ENCODE assay signal across 8 cellular contexts in the genomic region with DNA sequence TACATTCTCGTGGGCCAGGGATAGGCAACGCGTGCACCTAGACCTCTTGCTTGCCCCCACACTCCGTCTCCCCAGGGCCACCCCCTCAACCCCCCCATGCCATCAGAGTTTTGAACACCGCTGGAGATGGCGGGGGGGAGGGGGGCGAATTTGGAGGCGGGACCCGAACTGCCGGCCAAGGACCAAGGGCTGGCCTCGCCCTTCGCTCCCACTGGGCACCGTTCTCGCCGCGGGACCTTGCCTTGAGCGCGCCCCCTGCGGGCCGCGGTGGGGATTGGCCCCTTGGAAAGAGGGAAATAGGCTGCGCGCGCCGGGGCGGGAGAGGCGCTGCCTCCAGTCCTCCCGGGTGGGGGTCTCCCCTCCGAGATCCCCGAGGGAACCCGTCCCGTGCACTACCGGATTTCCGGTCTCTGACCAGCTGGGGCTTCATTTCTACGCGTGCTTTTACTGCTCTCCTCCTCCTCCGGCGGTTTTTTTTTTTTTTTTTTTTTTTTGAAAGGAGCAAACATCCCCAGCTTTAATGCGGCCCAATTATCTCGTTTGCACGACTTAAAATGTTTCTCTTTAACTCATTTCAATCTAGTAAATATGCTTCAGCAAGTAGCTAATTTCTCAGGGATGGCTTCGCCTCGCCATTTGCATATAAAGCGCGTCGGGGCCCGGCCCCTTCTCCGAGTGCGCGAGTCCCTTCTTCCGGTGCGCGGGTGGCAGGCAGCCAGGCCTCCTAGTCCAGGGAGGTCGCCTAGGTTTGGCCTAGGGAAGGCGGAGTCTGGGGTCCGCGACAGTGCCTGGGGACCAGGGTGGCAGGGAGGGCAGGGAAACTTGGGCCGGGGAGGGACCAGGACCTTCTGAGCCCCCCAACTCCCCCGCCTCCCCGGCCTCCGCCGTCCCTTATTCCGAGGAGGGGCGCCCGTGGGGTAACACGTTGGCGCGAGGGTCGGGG. TPM values are rescaled to one million over a fixed set of nuclear protein-coding genes. Genes with fewer than 3 reads are reported as not detected.
A peak's percentile ranks its signal among the peaks of the same experiment; 100 is the strongest.
DNase-seq lines count a peak whose midpoint lies in the region; ATAC-seq and TF ChIP-seq lines count a peak whose summit lies in the region.

No MANE protein-coding gene starts in this region.

- POLR2A ChIA-PET in CD4-positive, alpha-beta T cell (lab: Charles Lee): no interaction called here
- POLR2A ChIA-PET in HEK293 (lab: Yijun Ruan, JAX): interaction anchor here (0.6 kb wide), 1 partner anchor 117 kb away, joined by 4 read pairs; no protein-coding TSS in a partner anchor

- H3K27ac ChIP-seq in CD4-positive, alpha-beta T cell (ENCODE audit: low read depth, low read length): no peak overlapping the region
- H3K27ac ChIP-seq in HEK293 (ENCODE audit: extremely low read depth, low read depth, low read length): no peak overlapping the region
- H3K27ac ChIP-seq in SJSA1: peak overlapping the region; percentile 97
- no peak overlapping the region for H3K27ac ChIP-seq in liver (ENCODE audit: low read depth in 1 of 2, low read length in 2 of 2)

- intact Hi-C loops in CD4-positive, alpha-beta T cell (cut with DNase I, micrococcal nuclease): loop anchor here in 1 of 2 experiments (5.0 kb wide), 1 partner anchor 411 kb away; no protein-coding TSS in a partner anchor

- no peaks in the 10 kb centered on the region for H3K9me3 Mint-ChIP-seq in CD4-positive, alpha-beta T cell
- no peaks in the 10 kb centered on the region for H3K9me3 Mint-ChIP-seq in stimulated activated naive CD8-positive, alpha-beta T cell treated with anti-CD3 and anti-CD28 coated beads, Interleukin-15, Interleukin-2, amounts not matched to agents 100 ng/mL and 50 ng/mL, for 24 hours

- H3K4me3 Mint-ChIP-seq in CD4-positive, alpha-beta T cell: no peak overlapping the region
- peak overlapping the region; percentile 35 for H3K4me3 Mint-ChIP-seq in stimulated activated naive CD8-positive, alpha-beta T cell treated with anti-CD3 and anti-CD28 coated beads, Interleukin-15, Interleukin-2, amounts not matched to agents 100 ng/mL and 50 ng/mL, for 24 hours

- TF ChIP-seq CTCF in CD4-positive, alpha-beta T cell (IDR thresholded peaks at IDR 0.05): peak; percentile 33
- TF ChIP-seq CTCF in HEK293 (tag by site-specific recombination; IDR thresholded peaks at IDR 0.05) (no peak), liver (IDR thresholded peaks at IDR 0.05; ENCODE audit: low read depth, low read length, missing input control) (peak; percentile 63)

- H3K4me1 ChIP-seq in HEK293 (ENCODE audit: control insufficient read depth, insufficient read depth, low read length): peaks cover 6% of the 10 kb centered on the region
- H3K4me1 ChIP-seq in SJSA1 (replicated peaks): peaks cover 68% of the 10 kb centered on the region
- peaks cover 4 to 15% (median 12%) of the 10 kb centered on the region in 4 donors for H3K4me1 ChIP-seq in liver (ENCODE audit: control insufficient read depth in 4 of 4, insufficient read depth in 4 of 4, low read length in 3 of 4)

- no peak for ATAC-seq in CD4-positive, alpha-beta T cell (ENCODE audit: poor library complexity)
- ATAC-seq in GM19463 (IDR thresholded peaks at IDR 0.05; ENCODE audit: unreplicated experiment): no peak

- no peak overlapping the region for H3K27ac Mint-ChIP-seq in CD4-positive, alpha-beta T cell
- H3K27ac Mint-ChIP-seq in stimulated activated naive CD8-positive, alpha-beta T cell treated with anti-CD3 and anti-CD28 coated beads, Interleukin-15, Interleukin-2, amounts not matched to agents 100 ng/mL and 50 ng/mL, for 24 hours: no peak overlapping the region

- peaks cover 96% of the 10 kb centered on the region for H3K27me3 ChIP-seq in CD4-positive, alpha-beta T cell (ENCODE audit: control insufficient read depth, insufficient read depth, low read length)
- H3K27me3 ChIP-seq in SJSA1 (replicated peaks) (no peaks in the 10 kb centered on the region), liver (ENCODE audit: control insufficient read depth in 4 of 4, insufficient read depth in 4 of 4, low read length in 3 of 4) (peaks cover 0 to 35% (median 23%) of the 10 kb centered on the region in 4 donors)

- peaks cover 89% of the 10 kb centered on the region for H3K27me3 Mint-ChIP-seq in CD4-positive, alpha-beta T cell
- H3K27me3 Mint-ChIP-seq in stimulated activated naive CD8-positive, alpha-beta T cell treated with anti-CD3 and anti-CD28 coated beads, Interleukin-15, Interleukin-2, amounts not matched to agents 100 ng/mL and 50 ng/mL, for 24 hours: peaks cover 81% of the 10 kb centered on the region

- H3K36me3 ChIP-seq in HEK293 (ENCODE audit: control insufficient read depth in 2 of 2, insufficient read depth in 1 of 2, low read length in 2 of 2): no peaks in the 10 kb centered on the region
- peaks cover 6% of the 10 kb centered on the region for H3K36me3 ChIP-seq in SJSA1
- no peaks in the 10 kb centered on the region for H3K36me3 ChIP-seq in liver (ENCODE audit: control insufficient read depth in 4 of 4, insufficient read depth in 3 of 4, low read depth in 1 of 4, low read length in 3 of 4)

- CTCF ChIA-PET in CD4-positive, alpha-beta T cell (lab: Charles Lee): no interaction called here
- CTCF ChIA-PET in HEK293 (lab: Yijun Ruan, JAX): interaction anchor here (0.6 to 8.2 kb wide), 13 partner anchors 9 to 398 kb away, joined by 3 to 146 read pairs (median 4); no protein-coding TSS in a partner anchor

- DNase-seq in CD4-positive, alpha-beta T cell: peak in 3 of 10 experiments; percentile 4 to 11 (median 7)
- DNase-seq in SJSA1 (ENCODE audit: low read depth in 1 of 2, low spot score in 2 of 2) (peak; percentile 74 to 77), dermis blood vessel endothelial cell (peak; percentile 88)
- DNase-seq in activated CD4-positive, CD25-positive, alpha-beta regulatory T cell treated with anti-CD3 and anti-CD28 coated beads, Interleukin-2, amount 50 U/mL, for 72 hours: no peak

- no peak overlapping the region for H3K9ac ChIP-seq in liver (ENCODE audit: low read depth in 1 of 2, low read length in 2 of 2)

- H3K36me3 Mint-ChIP-seq in CD4-positive, alpha-beta T cell (ENCODE audit: low read depth): no peaks in the 10 kb centered on the region
- H3K36me3 Mint-ChIP-seq in stimulated activated naive CD8-positive, alpha-beta T cell treated with anti-CD3 and anti-CD28 coated beads, Interleukin-15, Interleukin-2, amounts not matched to agents 100 ng/mL and 50 ng/mL, for 24 hours (ENCODE audit: low read depth): no peaks in the 10 kb centered on the region

- H3K4me3 ChIP-seq in HEK293 (ENCODE audit: low read depth, low read length) (peak overlapping the region; percentile 17), SJSA1 (peak overlapping the region; percentile 29), liver (ENCODE audit: low read depth in 1 of 3, low read length in 3 of 3) (peak overlapping the region in 1 of 3 donors; percentile 37)

- H3K4me1 Mint-ChIP-seq in CD4-positive, alpha-beta T cell (ENCODE audit: low read depth): peaks cover 12% of the 10 kb centered on the region
- H3K4me1 Mint-ChIP-seq in stimulated activated naive CD8-positive, alpha-beta T cell treated with anti-CD3 and anti-CD28 coated beads, Interleukin-15, Interleukin-2, amounts not matched to agents 100 ng/mL and 50 ng/mL, for 24 hours (ENCODE audit: low read depth): peaks cover 14% of the 10 kb centered on the region

- WGBS in liver: 5% methylated on average over 69 of the region's 69 CpGs

- TF ChIP-seq RAD21 in liver (IDR thresholded peaks at IDR 0.05): peak; percentile 43 to 67

- H3K9me3 ChIP-seq in CD4-positive, alpha-beta T cell (ENCODE audit: control insufficient read depth, low read length): no peaks in the 10 kb centered on the region
- H3K9me3 ChIP-seq in HEK293 (ENCODE audit: control insufficient read depth, insufficient read depth, low read depth, low read length): no peaks in the 10 kb centered on the region
- H3K9me3 ChIP-seq in SJSA1 (replicated peaks): no peaks in the 10 kb centered on the region
- no peaks in the 10 kb centered on the region for H3K9me3 ChIP-seq in liver (ENCODE audit: control insufficient read depth in 4 of 4, low read length in 3 of 4)

TF ChIP-seq in HEK293, 187 proteins besides CTCF, POLR2A, EP300 and RAD21 (continues in another document):
- no peak for TF ChIP-seq ZNF16 (tag by site-specific recombination; IDR thresholded peaks at IDR 0.05; ENCODE audit: low read depth)

TF ChIP-seq in liver, 16 proteins besides CTCF, POLR2A, EP300 and RAD21 (continues in another document):
- TF ChIP-seq, protein P1, sequence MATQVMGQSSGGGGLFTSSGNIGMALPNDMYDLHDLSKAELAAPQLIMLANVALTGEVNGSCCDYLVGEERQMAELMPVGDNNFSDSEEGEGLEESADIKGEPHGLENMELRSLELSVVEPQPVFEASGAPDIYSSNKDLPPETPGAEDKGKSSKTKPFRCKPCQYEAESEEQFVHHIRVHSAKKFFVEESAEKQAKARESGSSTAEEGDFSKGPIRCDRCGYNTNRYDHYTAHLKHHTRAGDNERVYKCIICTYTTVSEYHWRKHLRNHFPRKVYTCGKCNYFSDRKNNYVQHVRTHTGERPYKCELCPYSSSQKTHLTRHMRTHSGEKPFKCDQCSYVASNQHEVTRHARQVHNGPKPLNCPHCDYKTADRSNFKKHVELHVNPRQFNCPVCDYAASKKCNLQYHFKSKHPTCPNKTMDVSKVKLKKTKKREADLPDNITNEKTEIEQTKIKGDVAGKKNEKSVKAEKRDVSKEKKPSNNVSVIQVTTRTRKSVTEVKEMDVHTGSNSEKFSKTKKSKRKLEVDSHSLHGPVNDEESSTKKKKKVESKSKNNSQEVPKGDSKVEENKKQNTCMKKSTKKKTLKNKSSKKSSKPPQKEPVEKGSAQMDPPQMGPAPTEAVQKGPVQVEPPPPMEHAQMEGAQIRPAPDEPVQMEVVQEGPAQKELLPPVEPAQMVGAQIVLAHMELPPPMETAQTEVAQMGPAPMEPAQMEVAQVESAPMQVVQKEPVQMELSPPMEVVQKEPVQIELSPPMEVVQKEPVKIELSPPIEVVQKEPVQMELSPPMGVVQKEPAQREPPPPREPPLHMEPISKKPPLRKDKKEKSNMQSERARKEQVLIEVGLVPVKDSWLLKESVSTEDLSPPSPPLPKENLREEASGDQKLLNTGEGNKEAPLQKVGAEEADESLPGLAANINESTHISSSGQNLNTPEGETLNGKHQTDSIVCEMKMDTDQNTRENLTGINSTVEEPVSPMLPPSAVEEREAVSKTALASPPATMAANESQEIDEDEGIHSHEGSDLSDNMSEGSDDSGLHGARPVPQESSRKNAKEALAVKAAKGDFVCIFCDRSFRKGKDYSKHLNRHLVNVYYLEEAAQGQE (IDR thresholded peaks at IDR 0.05): no peak
- TF ChIP-seq HNF4G (IDR thresholded peaks at IDR 0.05) (no peak), YY1 (IDR thresholded peaks at IDR 0.05) (no peak), SP1 (IDR thresholded peaks at IDR 0.05) (no peak), EGR1 (IDR thresholded peaks at IDR 0.05; ENCODE audit: low read depth in 2 of 2) (no peak), FOXA1 (IDR thresholded peaks at IDR 0.05) (no peak), GABPA (IDR thresholded peaks at IDR 0.05 in 1 of 2, conservative IDR thresholded peaks at IDR 0.05 in 1 of 2) (no peak), NR2F2 (IDR thresholded peaks at IDR 0.05) (no peak), RXRA (IDR thresholded peaks at IDR 0.05) (no peak)

RNA-seq across cellular contexts. Expression of a gene that starts 10.1 kb away (rescaled TPM):
- total RNA-seq in CD4-positive, alpha-beta T cell: not detected
- total RNA-seq in SJSA1 (2014; rRNA removed; shearing (Covaris generic)): 13.0 and 18.0 TPM in 2 replicates
- total RNA-seq in dermis blood vessel endothelial cell: 0.34 and 1.1 TPM in 2 replicates
- not detected for total RNA-seq in liver
- not detected for polyA plus RNA-seq in liver
